8 cellular contexts compared by ENCODE assay signal in genomic region chr21:42199488-42200463, GRCh38.
DNase-seq lines count a peak whose midpoint lies in the region; ATAC-seq and TF ChIP-seq lines count a peak whose summit lies in the region.

No MANE protein-coding gene starts in this region.

- H3K9me3 ChIP-seq in SK-N-MC (ENCODE audit: low read depth, low read length), result no peaks in the 10 kb centered on the region

- peak overlapping the region; percentile 34 for H3K27ac Mint-ChIP-seq in stimulated activated naive CD8-positive, alpha-beta T cell treated with anti-CD3 and anti-CD28 coated beads, Interleukin-15, Interleukin-2, amounts not matched to agents 100 ng/mL and 50 ng/mL, for 24 hours

- no peak overlapping the region for H3K4me3 ChIP-seq in AG04449 (ENCODE audit: low read depth, low read length)
- H3K4me3 ChIP-seq in SK-N-MC, result peak overlapping the region; percentile 47
- peak overlapping the region; percentile 17 for H3K4me3 ChIP-seq in fibroblast of pulmonary artery (replicated peaks; ENCODE audit: low read depth, low read length)

- no peaks in the 10 kb centered on the region for H3K9me3 Mint-ChIP-seq in stimulated activated naive CD8-positive, alpha-beta T cell treated with anti-CD3 and anti-CD28 coated beads, Interleukin-15, Interleukin-2, amounts not matched to agents 100 ng/mL and 50 ng/mL, for 24 hours

- TF ChIP-seq CTCF in AG04449 (IDR thresholded peaks at IDR 0.05; ENCODE audit: insufficient read depth, low read length, missing control alignments) (no peak), fibroblast of pulmonary artery (IDR thresholded peaks at IDR 0.05; ENCODE audit: low read length, missing control alignments) (no peak)

- CTCF ChIA-PET in AG04449 (lab: Yijun Ruan, JAX), result no interaction called here

- DNase-seq in AG04449 (ENCODE audit: low read depth, low spot score) (peak; percentile 3), SK-N-MC (ENCODE audit: low read depth, low spot score) (peak; percentile 45), fibroblast of pulmonary artery (ENCODE audit: low read depth) (peak; percentile 93), NCI-H1694 treated with DMSO at 0.1 percent for 48 hours (lab: John Stamatoyannopoulos, UW) (no peak)
- no peak for DNase-seq in activated CD4-positive, alpha-beta T cell treated with anti-CD3 and anti-CD28 coated beads for 4 hours

- POLR2A ChIA-PET in AG04449 (lab: Yijun Ruan, JAX), result no interaction called here

- H3K4me1 Mint-ChIP-seq in stimulated activated naive CD8-positive, alpha-beta T cell treated with anti-CD3 and anti-CD28 coated beads, Interleukin-15, Interleukin-2, amounts not matched to agents 100 ng/mL and 50 ng/mL, for 24 hours (ENCODE audit: low read depth), result peaks cover 49% of the 10 kb centered on the region

- H3K36me3 ChIP-seq in SK-N-MC (ENCODE audit: insufficient read depth, low read length), result no peaks in the 10 kb centered on the region

- no peaks in the 10 kb centered on the region for H3K36me3 Mint-ChIP-seq in stimulated activated naive CD8-positive, alpha-beta T cell treated with anti-CD3 and anti-CD28 coated beads, Interleukin-15, Interleukin-2, amounts not matched to agents 100 ng/mL and 50 ng/mL, for 24 hours (ENCODE audit: low read depth)

- ATAC-seq in GM21737 (IDR thresholded peaks at IDR 0.05; ENCODE audit: unreplicated experiment), result peak; percentile 68
- no peak for ATAC-seq in HG02970 (IDR thresholded peaks at IDR 0.05; ENCODE audit: low FRiP score, unreplicated experiment)

- H3K4me3 Mint-ChIP-seq in stimulated activated naive CD8-positive, alpha-beta T cell treated with anti-CD3 and anti-CD28 coated beads, Interleukin-15, Interleukin-2, amounts not matched to agents 100 ng/mL and 50 ng/mL, for 24 hours, result no peak overlapping the region

- H3K9ac ChIP-seq in SK-N-MC (ENCODE audit: insufficient read length), result peak overlapping the region; percentile 20

- no peaks in the 10 kb centered on the region for H3K27me3 Mint-ChIP-seq in stimulated activated naive CD8-positive, alpha-beta T cell treated with anti-CD3 and anti-CD28 coated beads, Interleukin-15, Interleukin-2, amounts not matched to agents 100 ng/mL and 50 ng/mL, for 24 hours

- no peak overlapping the region; the same call in 1 of the 2 replicates for H3K27ac ChIP-seq in SK-N-MC

Comparison
In these comparisons a context has a peak if more than half of its experiments do, and no peak if none do; other contexts are left out.
1. DNase-seq: peak in AG04449 (single experiment), SK-N-MC (single experiment) and fibroblast of pulmonary artery (single experiment); none in NCI-H1694 treated with DMSO at 0.1 percent for 48 hours (single experiment) and activated CD4-positive, alpha-beta T cell treated with anti-CD3 and anti-CD28 coated beads for 4 hours (0 of 2).